Comparison of ENCODE assay signal across 1 cellular context in the genomic region with DNA sequence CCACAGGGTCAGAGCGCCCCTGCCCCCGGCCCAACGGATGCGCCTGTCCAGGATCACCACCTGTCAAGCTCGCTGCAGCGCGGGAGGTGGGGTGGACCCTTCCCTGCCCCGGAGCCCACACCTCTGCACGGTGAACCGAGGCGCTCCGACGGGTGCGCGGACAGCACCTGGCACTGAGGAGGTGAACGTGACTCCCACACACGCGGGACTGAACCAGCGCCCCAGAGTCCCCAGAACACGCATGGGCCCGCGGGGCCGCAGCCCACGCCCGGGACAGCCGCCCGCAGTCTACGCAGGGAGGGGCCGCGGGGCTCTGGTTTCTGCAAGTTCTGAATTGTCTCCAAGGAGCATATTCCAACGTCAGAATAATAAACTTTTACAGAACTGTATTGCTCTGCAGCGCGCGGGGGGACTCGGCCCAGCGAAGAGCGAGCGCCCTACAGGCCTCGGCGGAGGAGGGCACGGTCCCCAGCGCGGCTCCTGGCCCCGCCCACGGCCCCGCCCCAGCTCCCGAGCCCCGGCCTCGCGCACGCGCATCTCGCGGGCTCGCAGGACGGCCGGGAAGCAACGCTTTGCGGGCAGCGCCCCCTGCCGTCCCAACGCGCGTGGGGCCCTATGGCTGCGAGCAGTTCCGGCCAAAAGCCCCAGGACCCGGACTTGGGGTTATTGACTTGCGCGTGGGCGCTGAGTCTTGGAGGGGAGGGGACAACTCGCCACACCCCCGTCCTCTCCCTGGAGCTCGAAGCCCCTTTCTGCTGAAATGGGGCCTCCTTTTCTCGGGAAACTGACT.
A peak's percentile ranks its signal among the peaks of the same experiment; 100 is the strongest.
TF ChIP-seq lines count a peak whose summit lies in the region.

No MANE protein-coding gene starts in this region.

TF ChIP-seq in K562, 482 proteins besides CTCF, POLR2A, EP300 and RAD21 (continued from another document):
- no peak for TF ChIP-seq NR1H2 (CRISPR knock-in tag; IDR thresholded peaks at IDR 0.05)
- peak; percentile 38; the same call in 1 of the 2 replicates for TF ChIP-seq CREM (IDR thresholded peaks at IDR 0.05; ENCODE audit: low read depth)
- TF ChIP-seq L3MBTL2 (IDR thresholded peaks at IDR 0.05) = peak; percentile 48
- TF ChIP-seq SAFB (IDR thresholded peaks at IDR 0.05; ENCODE audit: borderline replicate concordance, low read depth, low read length) = peak; percentile 65; the same call in 1 of the 2 replicates
- peak; percentile 18; the same call in 1 of the 2 replicates for TF ChIP-seq CTBP1 (IDR thresholded peaks at IDR 0.05; ENCODE audit: borderline replicate concordance)
- TF ChIP-seq SMC3 (conservative IDR thresholded peaks at IDR 0.05; ENCODE audit: insufficient read depth, low read depth, low read length) = peak; percentile 87
- TF ChIP-seq RBBP5 (IDR thresholded peaks at IDR 0.05; ENCODE audit: borderline replicate concordance, insufficient read depth, low read length, poor library complexity, severe bottlenecking) = no peak
- TF ChIP-seq, protein P1, sequence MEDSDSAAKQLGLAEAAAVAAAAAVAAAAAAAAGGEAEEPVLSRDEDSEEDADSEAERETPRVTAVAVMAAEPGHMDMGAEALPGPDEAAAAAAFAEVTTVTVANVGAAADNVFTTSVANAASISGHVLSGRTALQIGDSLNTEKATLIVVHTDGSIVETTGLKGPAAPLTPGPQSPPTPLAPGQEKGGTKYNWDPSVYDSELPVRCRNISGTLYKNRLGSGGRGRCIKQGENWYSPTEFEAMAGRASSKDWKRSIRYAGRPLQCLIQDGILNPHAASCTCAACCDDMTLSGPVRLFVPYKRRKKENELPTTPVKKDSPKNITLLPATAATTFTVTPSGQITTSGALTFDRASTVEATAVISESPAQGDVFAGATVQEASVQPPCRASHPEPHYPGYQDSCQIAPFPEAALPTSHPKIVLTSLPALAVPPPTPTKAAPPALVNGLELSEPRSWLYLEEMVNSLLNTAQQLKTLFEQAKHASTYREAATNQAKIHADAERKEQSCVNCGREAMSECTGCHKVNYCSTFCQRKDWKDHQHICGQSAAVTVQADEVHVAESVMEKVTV (CRISPR knock-in tag; IDR thresholded peaks at IDR 0.05) = peak; percentile 85
- TF ChIP-seq, protein P2, sequence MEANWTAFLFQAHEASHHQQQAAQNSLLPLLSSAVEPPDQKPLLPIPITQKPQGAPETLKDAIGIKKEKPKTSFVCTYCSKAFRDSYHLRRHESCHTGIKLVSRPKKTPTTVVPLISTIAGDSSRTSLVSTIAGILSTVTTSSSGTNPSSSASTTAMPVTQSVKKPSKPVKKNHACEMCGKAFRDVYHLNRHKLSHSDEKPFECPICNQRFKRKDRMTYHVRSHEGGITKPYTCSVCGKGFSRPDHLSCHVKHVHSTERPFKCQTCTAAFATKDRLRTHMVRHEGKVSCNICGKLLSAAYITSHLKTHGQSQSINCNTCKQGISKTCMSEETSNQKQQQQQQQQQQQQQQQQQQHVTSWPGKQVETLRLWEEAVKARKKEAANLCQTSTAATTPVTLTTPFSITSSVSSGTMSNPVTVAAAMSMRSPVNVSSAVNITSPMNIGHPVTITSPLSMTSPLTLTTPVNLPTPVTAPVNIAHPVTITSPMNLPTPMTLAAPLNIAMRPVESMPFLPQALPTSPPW (CRISPR knock-in tag; IDR thresholded peaks at IDR 0.05) = peak; percentile 63
- peak; percentile 28 for TF ChIP-seq MEIS2 (IDR thresholded peaks at IDR 0.05; ENCODE audit: partially characterized antibody)
- TF ChIP-seq GABPB1 (CRISPR knock-in tag; IDR thresholded peaks at IDR 0.05) = 0 out of 2 replicates have a peak, but pooled peaks have one; percentile 20
- peak; percentile 89 to 91 for TF ChIP-seq NRF1 (conservative IDR thresholded peaks at IDR 0.05 in 1 of 2, IDR thresholded peaks at IDR 0.05 in 1 of 2)
- TF ChIP-seq MAZ (CRISPR knock-in tag; conservative IDR thresholded peaks at IDR 0.05 in 1 of 2, IDR thresholded peaks at IDR 0.05 in 1 of 2) = peak in 1 of 2 experiments; percentile 52; a peak in 2 of 4 replicates
- TF ChIP-seq, protein P3, sequence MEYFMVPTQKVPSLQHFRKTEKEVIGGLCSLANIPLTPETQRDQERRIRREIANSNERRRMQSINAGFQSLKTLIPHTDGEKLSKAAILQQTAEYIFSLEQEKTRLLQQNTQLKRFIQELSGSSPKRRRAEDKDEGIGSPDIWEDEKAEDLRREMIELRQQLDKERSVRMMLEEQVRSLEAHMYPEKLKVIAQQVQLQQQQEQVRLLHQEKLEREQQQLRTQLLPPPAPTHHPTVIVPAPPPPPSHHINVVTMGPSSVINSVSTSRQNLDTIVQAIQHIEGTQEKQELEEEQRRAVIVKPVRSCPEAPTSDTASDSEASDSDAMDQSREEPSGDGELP (CRISPR knock-in tag; IDR thresholded peaks at IDR 0.05; ENCODE audit: borderline replicate concordance) = peak; percentile 56
- peak; percentile 44; the same call in 1 of the 2 replicates for TF ChIP-seq ZFX (CRISPR knock-in tag; IDR thresholded peaks at IDR 0.05)
- no peak for TF ChIP-seq MYBL2 (IDR thresholded peaks at IDR 0.05; ENCODE audit: low read depth)
- TF ChIP-seq MYBL2 (CRISPR knock-in tag; IDR thresholded peaks at IDR 0.05; ENCODE audit: borderline replicate concordance) = no peak
- TF ChIP-seq, protein P4, sequence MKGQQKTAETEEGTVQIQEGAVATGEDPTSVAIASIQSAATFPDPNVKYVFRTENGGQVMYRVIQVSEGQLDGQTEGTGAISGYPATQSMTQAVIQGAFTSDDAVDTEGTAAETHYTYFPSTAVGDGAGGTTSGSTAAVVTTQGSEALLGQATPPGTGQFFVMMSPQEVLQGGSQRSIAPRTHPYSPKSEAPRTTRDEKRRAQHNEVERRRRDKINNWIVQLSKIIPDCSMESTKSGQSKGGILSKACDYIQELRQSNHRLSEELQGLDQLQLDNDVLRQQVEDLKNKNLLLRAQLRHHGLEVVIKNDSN (CRISPR knock-in tag; IDR thresholded peaks at IDR 0.05) = no peak
- TF ChIP-seq RB1 (IDR thresholded peaks at IDR 0.05; ENCODE audit: low read depth) = 0 out of 2 replicates have a peak, but pooled peaks have one; percentile 69
- TF ChIP-seq STAG1 (CRISPR knock-in tag; IDR thresholded peaks at IDR 0.05; ENCODE audit: borderline replicate concordance) = peak; percentile 74; the same call in 1 of the 2 replicates
- no peak for TF ChIP-seq PTRF (tag; IDR thresholded peaks at IDR 0.05)
- TF ChIP-seq RBM25 (IDR thresholded peaks at IDR 0.05; ENCODE audit: low read depth, low read length, severe bottlenecking) = peak; percentile 10
- 0 out of 4 replicates have a peak, but pooled peaks of 1 of the 2 experiments have one; percentile 43 for TF ChIP-seq SIN3A (IDR thresholded peaks at IDR 0.05; ENCODE audit: borderline replicate concordance in 2 of 2, control insufficient read depth in 1 of 2, low read depth in 2 of 2, low read length in 2 of 2)
- peak; percentile 75 for TF ChIP-seq EGR1 (conservative IDR thresholded peaks at IDR 0.05)
- TF ChIP-seq, protein P5, sequence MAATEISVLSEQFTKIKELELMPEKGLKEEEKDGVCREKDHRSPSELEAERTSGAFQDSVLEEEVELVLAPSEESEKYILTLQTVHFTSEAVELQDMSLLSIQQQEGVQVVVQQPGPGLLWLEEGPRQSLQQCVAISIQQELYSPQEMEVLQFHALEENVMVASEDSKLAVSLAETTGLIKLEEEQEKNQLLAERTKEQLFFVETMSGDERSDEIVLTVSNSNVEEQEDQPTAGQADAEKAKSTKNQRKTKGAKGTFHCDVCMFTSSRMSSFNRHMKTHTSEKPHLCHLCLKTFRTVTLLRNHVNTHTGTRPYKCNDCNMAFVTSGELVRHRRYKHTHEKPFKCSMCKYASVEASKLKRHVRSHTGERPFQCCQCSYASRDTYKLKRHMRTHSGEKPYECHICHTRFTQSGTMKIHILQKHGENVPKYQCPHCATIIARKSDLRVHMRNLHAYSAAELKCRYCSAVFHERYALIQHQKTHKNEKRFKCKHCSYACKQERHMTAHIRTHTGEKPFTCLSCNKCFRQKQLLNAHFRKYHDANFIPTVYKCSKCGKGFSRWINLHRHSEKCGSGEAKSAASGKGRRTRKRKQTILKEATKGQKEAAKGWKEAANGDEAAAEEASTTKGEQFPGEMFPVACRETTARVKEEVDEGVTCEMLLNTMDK (IDR thresholded peaks at IDR 0.05; ENCODE audit: borderline replicate concordance, insufficient read depth, low read depth, low read length, poor library complexity, severe bottlenecking) = peak; percentile 20
- 0 out of 2 replicates have a peak, but pooled peaks have one; percentile 29 for TF ChIP-seq CXXC5 (CRISPR knock-in tag; IDR thresholded peaks at IDR 0.05)
